8 cellular contexts compared by ENCODE assay signal in genomic region chr3:168250415-168250861, GRCh38.
DNase-seq lines count a peak whose midpoint lies in the region; ATAC-seq and TF ChIP-seq lines count a peak whose summit lies in the region.

No MANE protein-coding gene starts in this region.

- H3K9ac ChIP-seq in neural progenitor cell = peak overlapping the region; percentile 6

- H3K27me3 ChIP-seq in MG63 (peaks cover 21% of the 10 kb centered on the region), ectodermal cell (ENCODE audit: control insufficient read depth, insufficient read depth, low read length, poor library complexity, severe bottlenecking) (peaks cover 10% of the 10 kb centered on the region), neural progenitor cell (peaks cover 15% of the 10 kb centered on the region)

- H2AFZ ChIP-seq in neural progenitor cell (replicated peaks) = peak overlapping the region; percentile 97

- peak overlapping the region; percentile 94 for H3K4me2 ChIP-seq in neural progenitor cell

- H3K79me2 ChIP-seq in neural progenitor cell (ENCODE audit: low read depth) = peaks cover 18% of the 10 kb centered on the region

- peak overlapping the region; percentile 95 for H3K27ac Mint-ChIP-seq in neural progenitor cell

- 2% methylated on average over 16 of the region's 16 CpGs for WGBS in ectodermal cell, 2 experiments

- H3K4me3 ChIP-seq in MG63 (peak overlapping the region; percentile 54), ectodermal cell (ENCODE audit: insufficient read depth, low read depth, low read length) (peak overlapping the region; percentile 75), neural progenitor cell (peak overlapping the region; percentile 86)

- peaks cover 25% of the 10 kb centered on the region for H3K36me3 Mint-ChIP-seq in neural progenitor cell

- peak; percentile 23 for ATAC-seq in GM21360 (IDR thresholded peaks at IDR 0.05; ENCODE audit: unreplicated experiment)

- H3K9me3 ChIP-seq in MG63 (no peaks in the 10 kb centered on the region), ectodermal cell (ENCODE audit: control insufficient read depth, low read length) (no peaks in the 10 kb centered on the region), neural progenitor cell (ENCODE audit: low read depth) (no peaks in the 10 kb centered on the region)

- H4K20me1 ChIP-seq in neural progenitor cell (ENCODE audit: low read depth) = no peaks in the 10 kb centered on the region

- peaks cover 23% of the 10 kb centered on the region for H3K9me3 Mint-ChIP-seq in neural progenitor cell

- no peaks in the 10 kb centered on the region for H3K4me1 ChIP-seq in ectodermal cell (ENCODE audit: control insufficient read depth, insufficient read depth, low read length)
- H3K4me1 ChIP-seq in neural progenitor cell = peaks cover 10% of the 10 kb centered on the region

- peak; percentile 31 for DNase-seq in D341Med (ENCODE audit: low spot score)
- DNase-seq in MG63 = no peak
- peak; percentile 29 for DNase-seq in neural progenitor cell (ENCODE audit: low spot score)
- DNase-seq in stimulated activated CD4-positive, alpha-beta T cell treated with anti-CD3 and anti-CD28 coated beads, Interleukin-15, amount 100 ng/mL, for 24 hours = no peak
- DNase-seq in GF-D8 (lab: John Stamatoyannopoulos, UW) = no peak
- DNase-seq in NCI-H2171 treated with DMSO at 0.1 percent for 48 hours (lab: John Stamatoyannopoulos, UW) = no peak

- peak overlapping the region; percentile 99 for H3K4me3 Mint-ChIP-seq in neural progenitor cell

- H3K36me3 ChIP-seq in MG63 = no peaks in the 10 kb centered on the region
- H3K36me3 ChIP-seq in ectodermal cell (ENCODE audit: control insufficient read depth, insufficient read depth, low read length) = no peaks in the 10 kb centered on the region
- no peaks in the 10 kb centered on the region for H3K36me3 ChIP-seq in neural progenitor cell

- no peaks in the 10 kb centered on the region for H3K27me3 Mint-ChIP-seq in neural progenitor cell (ENCODE audit: insufficient read depth, low read depth)

- H3K4me1 Mint-ChIP-seq in neural progenitor cell = peaks cover 28% of the 10 kb centered on the region

- peaks cover 39% of the 10 kb centered on the region for H3F3A ChIP-seq in neural progenitor cell (ENCODE audit: low read depth)

- H3K27ac ChIP-seq in ectodermal cell (ENCODE audit: insufficient read depth, low read depth, low read length, poor library complexity, severe bottlenecking) = no peak overlapping the region
- no peak overlapping the region for H3K27ac ChIP-seq in neural progenitor cell

- no peak for TF ChIP-seq CTCF in neural progenitor cell (IDR thresholded peaks at IDR 0.05)

Comparison
In these comparisons a context has a peak if more than half of its experiments do, and no peak if none do; other contexts are left out.
1. DNase-seq: peak in D341Med (single experiment) and neural progenitor cell (single experiment); none in MG63 (single experiment), stimulated activated CD4-positive, alpha-beta T cell treated with anti-CD3 and anti-CD28 coated beads, Interleukin-15, amount 100 ng/mL, for 24 hours (single experiment), GF-D8 (single experiment) and NCI-H2171 treated with DMSO at 0.1 percent for 48 hours (single experiment).
2. Peak in every context shown above with its lines, with median percentiles within 50 percentile points of each other: H3K4me3 ChIP-seq.